Comparison of ENCODE assay signal across 15 cellular contexts in genomic region chrX:113747274-113747973, GRCh38.
DNase-seq lines count a peak whose midpoint lies in the region; ATAC-seq lines count a peak whose summit lies in the region.
"Had no signal": no experiment of that assay in that cellular context is flagged by ENCODE, and none has a peak within 500 bp of the region (broad histone marks: within the 10 kb centered on the region; RNA-seq: fewer than 3 reads in every experiment).

No MANE protein-coding gene starts in this region.

- no peaks in the 10 kb centered on the region for H3K36me3 Mint-ChIP-seq in T-helper 17 cell (ENCODE audit: low read depth)
- no peaks in the 10 kb centered on the region for H3K36me3 Mint-ChIP-seq in effector memory CD8-positive, alpha-beta T cell (ENCODE audit: insufficient read depth)

- DNase-seq in NAMALWA (ENCODE audit: low spot score): peak; percentile 23
- DNase-seq in SIG-M5 (lab: John Stamatoyannopoulos, UW): no peak
- DNase-seq in T-helper 17 cell: no peak
- no peak for DNase-seq in effector memory CD8-positive, alpha-beta T cell
- no peak for DNase-seq in NCI-H226
- DNase-seq: activated CD4-positive, alpha-beta T cell treated with anti-CD3 and anti-CD28 coated beads, Interleukin-2, amount 10 ng/mL, durations not matched to agents 24 days and 14 days; effector CD4-positive, alpha-beta T cell; NCI-H2171 treated with DMSO at 0.1 percent for 48 hours; stimulated activated CD8-positive, alpha-beta memory T cell treated with anti-CD3 and anti-CD28 coated beads, Interleukin-4, amount 100 ng/mL, for 48 hours had no signal

- H3K4me1 Mint-ChIP-seq in T-helper 17 cell: no peaks in the 10 kb centered on the region
- H3K4me1 Mint-ChIP-seq in effector memory CD8-positive, alpha-beta T cell (ENCODE audit: low read depth in 2 of 2): no peaks in the 10 kb centered on the region
- H3K4me1 Mint-ChIP-seq: activated CD4-positive, alpha-beta T cell treated with anti-CD3 and anti-CD28 coated beads, Interleukin-2, amount 10 ng/mL, durations not matched to agents 24 days and 14 days had no signal

- H3K9me3 ChIP-seq in T-helper 17 cell (ENCODE audit: control insufficient read depth, low read length, poor library complexity, severe bottlenecking): no peaks in the 10 kb centered on the region
- H3K9me3 ChIP-seq: ascending aorta, gastroesophageal sphincter, prostate gland had no signal

- H3K4me3 Mint-ChIP-seq in T-helper 17 cell: no peak overlapping the region
- H3K4me3 Mint-ChIP-seq in effector memory CD8-positive, alpha-beta T cell: no peak overlapping the region
- H3K4me3 Mint-ChIP-seq: activated CD4-positive, alpha-beta T cell treated with anti-CD3 and anti-CD28 coated beads, Interleukin-2, amount 10 ng/mL, durations not matched to agents 24 days and 14 days had no signal

- no peaks in the 10 kb centered on the region for H3K27me3 Mint-ChIP-seq in T-helper 17 cell
- H3K27me3 Mint-ChIP-seq in effector memory CD8-positive, alpha-beta T cell: no peaks in the 10 kb centered on the region
- H3K27me3 Mint-ChIP-seq: activated CD4-positive, alpha-beta T cell treated with anti-CD3 and anti-CD28 coated beads, Interleukin-2, amount 10 ng/mL, durations not matched to agents 24 days and 14 days had no signal

- no peak overlapping the region for H3K27ac Mint-ChIP-seq in T-helper 17 cell
- H3K27ac Mint-ChIP-seq in effector memory CD8-positive, alpha-beta T cell: no peak overlapping the region
- H3K27ac Mint-ChIP-seq: activated CD4-positive, alpha-beta T cell treated with anti-CD3 and anti-CD28 coated beads, Interleukin-2, amount 10 ng/mL, durations not matched to agents 24 days and 14 days had no signal

- ATAC-seq in GM18499 (IDR thresholded peaks at IDR 0.05; ENCODE audit: insufficient read depth, unreplicated experiment) (peak; percentile 43), GM21423 (IDR thresholded peaks at IDR 0.05; ENCODE audit: unreplicated experiment) (peak; percentile 58), HG03039 (IDR thresholded peaks at IDR 0.05; ENCODE audit: unreplicated experiment) (peak; percentile 50), T-helper 17 cell (no peak)
- ATAC-seq in effector memory CD8-positive, alpha-beta T cell (replicated peaks): no peak
- ATAC-seq: gastroesophageal sphincter had no signal

- peaks cover 0 to 2% of the 10 kb centered on the region in 2 donors for H3K9me3 Mint-ChIP-seq in effector memory CD8-positive, alpha-beta T cell
- H3K9me3 Mint-ChIP-seq: activated CD4-positive, alpha-beta T cell treated with anti-CD3 and anti-CD28 coated beads, Interleukin-2, amount 10 ng/mL, durations not matched to agents 24 days and 14 days had no signal

Comparison
In these comparisons a context has a peak if more than half of its experiments do, and no peak if none do; other contexts are left out.
1. ATAC-seq: peak in GM18499 (single experiment), GM21423 (single experiment) and HG03039 (single experiment); none in T-helper 17 cell (single experiment) and effector memory CD8-positive, alpha-beta T cell (single experiment).